1 cellular context compared by ENCODE assay signal in the genomic region with DNA sequence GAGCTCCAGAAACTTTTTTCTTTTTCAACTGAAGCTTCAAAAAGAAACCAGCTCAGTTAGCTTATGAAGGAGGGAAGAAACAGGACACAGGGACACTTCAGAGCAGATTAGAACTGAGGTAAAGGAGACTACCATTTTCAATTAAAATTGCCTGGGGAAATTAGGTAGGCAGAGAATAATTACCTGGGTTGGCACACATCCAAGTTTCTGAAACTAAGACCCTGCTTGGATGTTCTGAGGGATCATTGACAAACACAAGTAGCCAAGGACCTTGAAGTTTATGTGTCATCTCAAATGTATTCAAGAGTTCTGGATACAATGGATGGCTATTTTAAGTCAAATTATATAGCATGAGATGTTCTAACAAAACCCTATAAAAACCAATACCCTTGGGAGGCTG.
TF ChIP-seq lines count a peak whose summit lies in the region.

No MANE protein-coding gene starts in this region.

TF ChIP-seq in A549, 52 proteins besides CTCF, POLR2A, EP300 and RAD21 (continued from another document):
- TF ChIP-seq, protein P1, sequence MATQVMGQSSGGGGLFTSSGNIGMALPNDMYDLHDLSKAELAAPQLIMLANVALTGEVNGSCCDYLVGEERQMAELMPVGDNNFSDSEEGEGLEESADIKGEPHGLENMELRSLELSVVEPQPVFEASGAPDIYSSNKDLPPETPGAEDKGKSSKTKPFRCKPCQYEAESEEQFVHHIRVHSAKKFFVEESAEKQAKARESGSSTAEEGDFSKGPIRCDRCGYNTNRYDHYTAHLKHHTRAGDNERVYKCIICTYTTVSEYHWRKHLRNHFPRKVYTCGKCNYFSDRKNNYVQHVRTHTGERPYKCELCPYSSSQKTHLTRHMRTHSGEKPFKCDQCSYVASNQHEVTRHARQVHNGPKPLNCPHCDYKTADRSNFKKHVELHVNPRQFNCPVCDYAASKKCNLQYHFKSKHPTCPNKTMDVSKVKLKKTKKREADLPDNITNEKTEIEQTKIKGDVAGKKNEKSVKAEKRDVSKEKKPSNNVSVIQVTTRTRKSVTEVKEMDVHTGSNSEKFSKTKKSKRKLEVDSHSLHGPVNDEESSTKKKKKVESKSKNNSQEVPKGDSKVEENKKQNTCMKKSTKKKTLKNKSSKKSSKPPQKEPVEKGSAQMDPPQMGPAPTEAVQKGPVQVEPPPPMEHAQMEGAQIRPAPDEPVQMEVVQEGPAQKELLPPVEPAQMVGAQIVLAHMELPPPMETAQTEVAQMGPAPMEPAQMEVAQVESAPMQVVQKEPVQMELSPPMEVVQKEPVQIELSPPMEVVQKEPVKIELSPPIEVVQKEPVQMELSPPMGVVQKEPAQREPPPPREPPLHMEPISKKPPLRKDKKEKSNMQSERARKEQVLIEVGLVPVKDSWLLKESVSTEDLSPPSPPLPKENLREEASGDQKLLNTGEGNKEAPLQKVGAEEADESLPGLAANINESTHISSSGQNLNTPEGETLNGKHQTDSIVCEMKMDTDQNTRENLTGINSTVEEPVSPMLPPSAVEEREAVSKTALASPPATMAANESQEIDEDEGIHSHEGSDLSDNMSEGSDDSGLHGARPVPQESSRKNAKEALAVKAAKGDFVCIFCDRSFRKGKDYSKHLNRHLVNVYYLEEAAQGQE (IDR thresholded peaks at IDR 0.05): no peak
- TF ChIP-seq NFE2L2 (conservative IDR thresholded peaks at IDR 0.05; ENCODE audit: low read length): no peak
